ENCODE assay signal across 8 cellular contexts in genomic region chr2:215311625-215312394, GRCh38. TPM values are rescaled to one million over a fixed set of nuclear protein-coding genes. Genes with fewer than 3 reads are reported as not detected.
DNase-seq lines count a peak whose midpoint lies in the region; ATAC-seq and TF ChIP-seq lines count a peak whose summit lies in the region.

ATIC (plus strand) TSS chr2:215312059; CDS start chr2:215312143, 84 bp downstream.

- peak within 1 kb of the TSS; percentile 97 for H3K4me3 Mint-ChIP-seq in activated CD4-positive, alpha-beta memory T cell treated with anti-CD3 and anti-CD28 coated beads, Interleukin-2, amount 10 ng/mL, durations not matched to agents 7 days and 5 days

- no peak for TF ChIP-seq CTCF in lower leg skin (IDR thresholded peaks at IDR 0.05)

- TF ChIP-seq POLR2A in lower leg skin (IDR thresholded peaks at IDR 0.05): no peak

- peak; percentile 98 for ATAC-seq in GM19438 (IDR thresholded peaks at IDR 0.05; ENCODE audit: low read depth, unreplicated experiment)
- peak; percentile 89 for ATAC-seq in HG03575 (IDR thresholded peaks at IDR 0.05; ENCODE audit: extremely low read depth, insufficient number of reproducible peaks, low FRiP score, unreplicated experiment)

- intact Hi-C loops in lower leg skin (cut with DNase I; ENCODE audit: low total_unique reads): no loop called here

- H3K27me3 ChIP-seq in duodenal mucosa (ENCODE audit: control insufficient read depth in 1 of 2, insufficient read depth in 2 of 2, low read length in 2 of 2): no peaks in the 10 kb centered on the region

- H3K4me1 ChIP-seq in duodenal mucosa (ENCODE audit: control insufficient read depth in 1 of 2, insufficient read depth in 2 of 2, low read length in 2 of 2): peaks cover 11 to 14% of the 10 kb centered on the region in 2 donors

- H3K9me3 Mint-ChIP-seq in activated CD4-positive, alpha-beta memory T cell treated with anti-CD3 and anti-CD28 coated beads, Interleukin-2, amount 10 ng/mL, durations not matched to agents 7 days and 5 days: no peaks in the 10 kb centered on the region

- peaks cover 0 to 16% of the 10 kb centered on the region in 2 donors for H3K36me3 ChIP-seq in duodenal mucosa (ENCODE audit: control insufficient read depth in 1 of 2, insufficient read depth in 2 of 2, low read length in 2 of 2)

- POLR2A ChIA-PET in activated CD4-positive, alpha-beta memory T cell treated with anti-CD3 and anti-CD28 coated beads, Interleukin-2, amount 10 ng/mL, durations not matched to agents 7 days and 5 days (lab: Charles Lee): interaction anchor here (0.6 to 2.5 kb wide), 16 partner anchors 9 to 798 kb away, joined by 3 to 35 read pairs (median 4); partner anchors contain the start of genes BARD1, PECR, TMEM169 and XRCC5

- H3K36me3 Mint-ChIP-seq in activated CD4-positive, alpha-beta memory T cell treated with anti-CD3 and anti-CD28 coated beads, Interleukin-2, amount 10 ng/mL, durations not matched to agents 7 days and 5 days (ENCODE audit: low read depth): peaks cover 31% of the 10 kb centered on the region

- peak; percentile 96 for DNase-seq in CD1c-positive myeloid dendritic cell (ENCODE audit: extremely low spot score)
- DNase-seq in NCI-H82 treated with DMSO at 0.1 percent for 48 hours (lab: John Stamatoyannopoulos, UW; ENCODE audit: unreplicated experiment): peak; percentile 87
- peak; percentile 94 for DNase-seq in activated CD4-positive, alpha-beta memory T cell treated with anti-CD3 and anti-CD28 coated beads, Interleukin-2, amount 10 ng/mL, durations not matched to agents 7 days and 5 days
- peak; percentile 95 to 99 for DNase-seq in lower leg skin (ENCODE audit: low spot score in 2 of 2)
- DNase-seq in stimulated activated CD4-positive, alpha-beta T cell treated with anti-CD3 and anti-CD28 coated beads, Interleukin-4, amount 100 ng/mL, for 48 hours (ENCODE audit: low read depth in 2 of 2): peak; percentile 83 to 91

- CTCF ChIA-PET in activated CD4-positive, alpha-beta memory T cell treated with anti-CD3 and anti-CD28 coated beads, Interleukin-2, amount 10 ng/mL, durations not matched to agents 7 days and 5 days (lab: Charles Lee): interaction anchor here (0.6 to 1.6 kb wide), 5 partner anchors 18 to 619 kb away, joined by 3 to 9 read pairs (median 3); no protein-coding TSS in a partner anchor

- H3K27ac Mint-ChIP-seq in activated CD4-positive, alpha-beta memory T cell treated with anti-CD3 and anti-CD28 coated beads, Interleukin-2, amount 10 ng/mL, durations not matched to agents 7 days and 5 days: peak within 1 kb of the TSS; percentile 96

- H3K4me3 ChIP-seq in duodenal mucosa (ENCODE audit: low read depth in 1 of 2, low read length in 2 of 2) (peak within 1 kb of the TSS; percentile 80 to 90), lower leg skin (ENCODE audit: low read depth, poor library complexity, severe bottlenecking) (peak within 1 kb of the TSS; percentile 79)

- peak within 1 kb of the TSS; percentile 69 to 79 for H3K9ac ChIP-seq in duodenal mucosa (ENCODE audit: low read depth in 1 of 2, low read length in 2 of 2)

- H3K4me1 Mint-ChIP-seq in activated CD4-positive, alpha-beta memory T cell treated with anti-CD3 and anti-CD28 coated beads, Interleukin-2, amount 10 ng/mL, durations not matched to agents 7 days and 5 days: peaks cover 39% of the 10 kb centered on the region

- 0 to 1% methylated on average over 54 to 57 of the region's 64 CpGs for WGBS in lower leg skin, 2 donors

- H3K9me3 ChIP-seq in duodenal mucosa (ENCODE audit: control insufficient read depth in 1 of 2, low read length in 2 of 2): no peaks in the 10 kb centered on the region

- peak within 1 kb of the TSS; percentile 30 for H3K27ac ChIP-seq in duodenal mucosa (ENCODE audit: low read depth, low read length)

- H3K27me3 Mint-ChIP-seq in activated CD4-positive, alpha-beta memory T cell treated with anti-CD3 and anti-CD28 coated beads, Interleukin-2, amount 10 ng/mL, durations not matched to agents 7 days and 5 days: no peaks in the 10 kb centered on the region

RNA-seq across cellular contexts. Expression of gene ATIC, which starts in this region (rescaled TPM):
- total RNA-seq in activated CD4-positive, alpha-beta memory T cell treated with anti-CD3 and anti-CD28 coated beads, Interleukin-2, amount 10 ng/mL, durations not matched to agents 7 days and 5 days: 100 to 1,000 TPM; 129 to 140 TPM
- 10 to 100 TPM; 29.7 to 48.6 (median 34.6) TPM for total RNA-seq in lower leg skin

Comparison
In these comparisons a context has a peak if more than half of its experiments do, and no peak if none do; other contexts are left out.
1. Peak in every context shown above with its lines: DNase-seq, ATAC-seq, H3K4me3 ChIP-seq and H3K27ac ChIP-seq.